Comparison of ENCODE assay signal across 1 cellular context in genomic region chr14:75658957-75659356, GRCh38.
TF ChIP-seq lines count a peak whose summit lies in the region.

No MANE protein-coding gene starts in this region.

TF ChIP-seq in HepG2, 621 proteins besides CTCF, POLR2A, EP300 and RAD21:
- TF ChIP-seq ZNF414 (CRISPR knock-in tag; IDR thresholded peaks at IDR 0.05) = no peak
- no peak for TF ChIP-seq DMTF1 (CRISPR knock-in tag; IDR thresholded peaks at IDR 0.05)
- TF ChIP-seq YEATS4 (CRISPR knock-in tag; IDR thresholded peaks at IDR 0.05; ENCODE audit: borderline replicate concordance) = no peak
- TF ChIP-seq ZNF605 (CRISPR knock-in tag; IDR thresholded peaks at IDR 0.05) = no peak
- TF ChIP-seq ZMYM3 (CRISPR knock-in tag; IDR thresholded peaks at IDR 0.05) = peak; percentile 65; the same call in 1 of the 2 replicates
- TF ChIP-seq GLI4 (CRISPR knock-in tag; IDR thresholded peaks at IDR 0.05; ENCODE audit: borderline replicate concordance) = no peak
- peak; percentile 41; the same call in 1 of the 2 replicates for TF ChIP-seq RCOR2 (CRISPR knock-in tag; IDR thresholded peaks at IDR 0.05)
- TF ChIP-seq ZMAT3 (CRISPR knock-in tag; conservative IDR thresholded peaks at IDR 0.05) = no peak
- TF ChIP-seq HCFC1 (IDR thresholded peaks at IDR 0.05; ENCODE audit: low read depth, low read length) = no peak
- TF ChIP-seq ZNF317 (CRISPR knock-in tag; IDR thresholded peaks at IDR 0.05) = no peak
- no peak for TF ChIP-seq ZNF772 (CRISPR knock-in tag; IDR thresholded peaks at IDR 0.05)
- no peak for TF ChIP-seq RBAK (CRISPR knock-in tag; IDR thresholded peaks at IDR 0.05)
- TF ChIP-seq ATF1 (CRISPR knock-in tag; IDR thresholded peaks at IDR 0.05) = no peak
- TF ChIP-seq ZNF768 (CRISPR knock-in tag; IDR thresholded peaks at IDR 0.05) = peak; percentile 85; the same call in 1 of the 2 replicates
TF ChIP-seq in HepG2: peak in this region for 3.
